Comparison of ENCODE assay signal across 8 cellular contexts in genomic region chr13:96089749-96090239, GRCh38. TPM values are rescaled to one million over a fixed set of nuclear protein-coding genes. Genes with fewer than 3 reads are reported as not detected.
DNase-seq lines count a peak whose midpoint lies in the region; TF ChIP-seq lines count a peak whose summit lies in the region.

Gene HS6ST3, plus strand, starts transcription at chr13:96090107.

- H3K79me2 ChIP-seq in mesendoderm (ENCODE audit: control insufficient read depth, insufficient read depth, low read length) = no peaks in the 10 kb centered on the region

- no peak within 1 kb of the TSS for H2BK5ac ChIP-seq in mesendoderm (ENCODE audit: low read length)

- peak within 1 kb of the TSS; percentile 66 for H3K4me2 ChIP-seq in mesendoderm (ENCODE audit: low read length)

- no peaks in the 10 kb centered on the region for H3K9me3 ChIP-seq in HEK293 (ENCODE audit: control insufficient read depth, insufficient read depth, low read depth, low read length)

- H4K5ac ChIP-seq in mesendoderm (ENCODE audit: low read length) = no peak within 1 kb of the TSS

- H3K36me3 ChIP-seq in HEK293 (ENCODE audit: control insufficient read depth in 2 of 2, insufficient read depth in 1 of 2, low read length in 2 of 2) = no peaks in the 10 kb centered on the region
- no peaks in the 10 kb centered on the region for H3K36me3 ChIP-seq in mesendoderm (ENCODE audit: control insufficient read depth, insufficient read depth, low read length)

- H3K18ac ChIP-seq in mesendoderm (ENCODE audit: low read length) = no peak within 1 kb of the TSS

- peaks cover 13% of the 10 kb centered on the region for H3K27me3 ChIP-seq in mesendoderm (ENCODE audit: insufficient read depth, low read length, poor library complexity)

- no peak within 1 kb of the TSS for H2BK15ac ChIP-seq in mesendoderm (replicated peaks; ENCODE audit: low read depth)

- H3K27ac ChIP-seq in HEK293 (ENCODE audit: extremely low read depth, low read depth, low read length) (peak within 1 kb of the TSS; percentile 60; the same call in 1 of the 2 replicates), mesendoderm (ENCODE audit: low read depth, low read length) (no peak within 1 kb of the TSS)

- no peak within 1 kb of the TSS for H3K4ac ChIP-seq in mesendoderm (ENCODE audit: low read depth, low read length)

- H3K9ac ChIP-seq in mesendoderm (ENCODE audit: low read length) = peak within 1 kb of the TSS; percentile 35

- H3K79me1 ChIP-seq in mesendoderm (ENCODE audit: low read length) = no peaks in the 10 kb centered on the region

- no peak for TF ChIP-seq CTCF in HEK293 (tag by site-specific recombination; IDR thresholded peaks at IDR 0.05)

- DNase-seq in G401 (ENCODE audit: low spot score) = peak; percentile 13
- DNase-seq in NCI-H345 treated with DMSO at 0.1 percent for 48 hours (lab: John Stamatoyannopoulos, UW; ENCODE audit: unreplicated experiment) = peak; percentile 75
- peak; percentile 73 for DNase-seq in ecto neural progenitor cell (ENCODE audit: low spot score)
- DNase-seq in mesendoderm = peak; percentile 70
- DNase-seq in NK-92 treated with Interleukin-12 subunit alpha and Interleukin-12 subunit beta, amount 100 ng/mL, for 24 hours (lab: John Stamatoyannopoulos, UW) = no peak
- no peak for DNase-seq in KG1 (lab: John Stamatoyannopoulos, UW)
- DNase-seq in activated T-cell treated with anti-CD3 and anti-CD28 coated beads for 4 hours = no peak

- CTCF ChIA-PET in HEK293 (lab: Yijun Ruan, JAX) = interaction anchor here (0.6 to 0.7 kb wide), 2 partner anchors 36 to 186 kb away, joined by 3 read pairs; no protein-coding TSS in a partner anchor

- H2BK120ac ChIP-seq in mesendoderm (ENCODE audit: low read depth, low read length) = no peak within 1 kb of the TSS

- peak within 1 kb of the TSS; percentile 53 for H3K56ac ChIP-seq in mesendoderm (ENCODE audit: low read length)

- H4K8ac ChIP-seq in mesendoderm (ENCODE audit: low read depth, low read length) = no peak within 1 kb of the TSS

- in situ Hi-C loops in G401 (cut with HindIII; ENCODE audit: low sequenced_read_pairs) = no loop called here

- WGBS in mesendoderm (ENCODE audit: extremely low coverage, insufficient coverage, low lambda C conversion rate) = no CpG with 5 or more reads among the region's 35 CpGs

- no peak within 1 kb of the TSS for H3K23ac ChIP-seq in mesendoderm (ENCODE audit: low read length)

- no peak within 1 kb of the TSS for H2AK5ac ChIP-seq in mesendoderm (ENCODE audit: low read length)

- peaks cover 5% of the 10 kb centered on the region for H3K4me1 ChIP-seq in HEK293 (ENCODE audit: control insufficient read depth, insufficient read depth, low read length)
- no peaks in the 10 kb centered on the region for H3K4me1 ChIP-seq in mesendoderm (ENCODE audit: control insufficient read depth, low read depth, low read length)

- POLR2A ChIA-PET in HEK293 (lab: Yijun Ruan, JAX) = no interaction called here

- H3K4me3 ChIP-seq in HEK293 (ENCODE audit: low read depth, low read length) (peak within 1 kb of the TSS; percentile 53), mesendoderm (ENCODE audit: low read length) (peak within 1 kb of the TSS; percentile 22)

TF ChIP-seq in HEK293, 187 proteins besides CTCF, POLR2A, EP300 and RAD21 (continues in another document):
- TF ChIP-seq GLIS1 (tag by site-specific recombination; IDR thresholded peaks at IDR 0.05) (peak; percentile 80), PATZ1 (tag by site-specific recombination; IDR thresholded peaks at IDR 0.05) (peak; percentile 83), ZNF354C (tag by site-specific recombination; IDR thresholded peaks at IDR 0.05; ENCODE audit: borderline replicate concordance, low read depth) (no peak), GLI4 (tag by site-specific recombination; IDR thresholded peaks at IDR 0.05) (no peak), KLF9 (tag by site-specific recombination; IDR thresholded peaks at IDR 0.05; ENCODE audit: low read depth) (peak; percentile 15; the same call in 1 of the 2 replicates), GFI1B (tag by site-specific recombination; IDR thresholded peaks at IDR 0.05) (no peak), ZNF223 (tag by site-specific recombination; IDR thresholded peaks at IDR 0.05) (no peak), ZBTB10 (tag by site-specific recombination; IDR thresholded peaks at IDR 0.05) (no peak), EGR2 (tag by site-specific recombination; IDR thresholded peaks at IDR 0.05; ENCODE audit: low read depth) (0 out of 2 replicates have a peak, but pooled peaks have one; percentile 20), SP3 (tag by site-specific recombination; IDR thresholded peaks at IDR 0.05) (peak; percentile 52; the same call in 1 of the 2 replicates), PRDM6 (tag by site-specific recombination; IDR thresholded peaks at IDR 0.05) (no peak), ZNF76 (tag by site-specific recombination; IDR thresholded peaks at IDR 0.05; ENCODE audit: borderline replicate concordance, low read depth) (no peak), ZNF580 (tag by site-specific recombination; IDR thresholded peaks at IDR 0.05) (no peak), WT1 (tag by site-specific recombination; IDR thresholded peaks at IDR 0.05) (peak; percentile 33; the same call in 1 of the 2 replicates), ZNF544 (tag by site-specific recombination; IDR thresholded peaks at IDR 0.05) (no peak), GLIS2 (tag by site-specific recombination; IDR thresholded peaks at IDR 0.05) (peak; percentile 91), ZEB2 (tag by site-specific recombination; IDR thresholded peaks at IDR 0.05) (peak; percentile 60; the same call in 1 of the 2 replicates), ZBTB6 (tag by site-specific recombination; IDR thresholded peaks at IDR 0.05) (no peak), ZNF626 (tag by site-specific recombination; IDR thresholded peaks at IDR 0.05) (no peak), MZF1 (tag by site-specific recombination; IDR thresholded peaks at IDR 0.05; ENCODE audit: borderline replicate concordance) (no peak)

RNA-seq across cellular contexts. Expression of gene HS6ST3, which starts in this region (rescaled TPM):
- total RNA-seq in G401 (2014; rRNA removed; shearing (Covaris generic)) = not detected in 2 replicates
- 0.31 TPM for polyA plus RNA-seq in mesendoderm (2013, experiment 1 of 2)
- 0.28 TPM for polyA plus RNA-seq in mesendoderm (2013, experiment 2 of 2)

Comparison
In these comparisons a context has a peak if more than half of its experiments do, and no peak if none do; other contexts are left out.
1. Peak in DNase-seq in G401; RNA of the gene not detected or under 1 TPM.
2. DNase-seq: peak in NCI-H345 treated with DMSO at 0.1 percent for 48 hours (single experiment), ecto neural progenitor cell (single experiment) and mesendoderm (single experiment); none in NK-92 treated with Interleukin-12 subunit alpha and Interleukin-12 subunit beta, amount 100 ng/mL, for 24 hours (single experiment), KG1 (single experiment) and activated T-cell treated with anti-CD3 and anti-CD28 coated beads for 4 hours (single experiment).